In the genomic region with DNA sequence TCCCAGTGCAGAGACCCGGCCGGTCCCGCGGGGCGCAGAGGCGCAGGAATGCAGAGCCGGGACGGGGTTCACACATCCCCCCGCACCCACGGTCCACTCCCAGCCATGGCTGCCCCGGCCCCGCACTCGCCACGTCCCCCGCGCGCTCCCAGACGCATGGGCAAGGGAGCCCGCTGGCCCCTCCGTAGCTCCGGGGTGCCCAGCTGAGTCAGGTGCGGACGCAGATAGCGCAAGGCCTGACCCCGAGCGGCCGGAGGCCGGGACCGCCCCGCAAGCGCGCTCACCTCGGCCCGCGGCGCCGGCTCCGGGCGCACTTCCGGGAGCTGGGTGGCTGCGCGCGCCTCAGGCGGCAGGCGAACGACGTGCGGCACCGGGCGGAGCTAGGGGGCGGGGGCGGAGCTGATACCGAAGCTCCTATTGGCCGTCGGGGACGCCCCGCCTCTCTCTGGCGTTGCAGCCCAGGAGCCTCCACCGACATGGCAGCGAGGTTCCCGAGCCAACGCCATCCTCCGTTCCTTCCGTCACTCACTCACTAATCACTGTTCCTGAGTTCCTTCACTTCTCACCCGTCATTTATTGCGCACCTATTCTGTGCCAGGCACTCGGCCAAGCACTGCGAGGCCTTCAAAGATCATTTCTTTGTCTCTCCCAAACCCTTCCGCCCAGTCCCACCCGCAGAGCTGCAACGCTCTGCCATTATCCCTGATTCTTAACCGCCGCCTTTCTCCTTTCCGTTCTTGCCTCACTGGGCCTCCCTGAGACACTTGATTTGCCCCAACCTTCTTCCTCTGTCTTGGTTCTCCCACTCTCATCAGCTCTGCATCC, we compare ENCODE assay signal across 8 cellular contexts. TPM values are rescaled to one million over a fixed set of nuclear protein-coding genes. Genes with fewer than 3 reads are reported as not detected.
DNase-seq lines count a peak whose midpoint lies in the region; ATAC-seq, FAIRE-seq and TF ChIP-seq lines count a peak whose summit lies in the region.

A gene with protein sequence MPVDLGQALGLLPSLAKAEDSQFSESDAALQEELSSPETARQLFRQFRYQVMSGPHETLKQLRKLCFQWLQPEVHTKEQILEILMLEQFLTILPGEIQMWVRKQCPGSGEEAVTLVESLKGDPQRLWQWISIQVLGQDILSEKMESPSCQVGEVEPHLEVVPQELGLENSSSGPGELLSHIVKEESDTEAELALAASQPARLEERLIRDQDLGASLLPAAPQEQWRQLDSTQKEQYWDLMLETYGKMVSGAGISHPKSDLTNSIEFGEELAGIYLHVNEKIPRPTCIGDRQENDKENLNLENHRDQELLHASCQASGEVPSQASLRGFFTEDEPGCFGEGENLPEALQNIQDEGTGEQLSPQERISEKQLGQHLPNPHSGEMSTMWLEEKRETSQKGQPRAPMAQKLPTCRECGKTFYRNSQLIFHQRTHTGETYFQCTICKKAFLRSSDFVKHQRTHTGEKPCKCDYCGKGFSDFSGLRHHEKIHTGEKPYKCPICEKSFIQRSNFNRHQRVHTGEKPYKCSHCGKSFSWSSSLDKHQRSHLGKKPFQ (minus strand): TSS at position 329 of the 825 bp plus-strand sequence. CDS start 4,646 bp downstream, outside the sequence.

- ATAC-seq in HG02852 (IDR thresholded peaks at IDR 0.05; ENCODE audit: unreplicated experiment) (peak; percentile 96), left ventricle myocardium superior (peak; percentile 99)

- FAIRE-seq in urothelium cell line (lab: Jason Lieb, UNC), result no peak

- in situ Hi-C loops in GM13977 (cut with MboI; ENCODE audit: low pct_unique_long_range_greater_than_20kb, low sequenced_read_pairs, unreplicated experiment), result no loop called here

- TF ChIP-seq CTCF in GM13977 (IDR thresholded peaks at IDR 0.05; ENCODE audit: extremely low read depth, insufficient read depth, missing control alignments), result no peak

- DNase-seq in GM13977 (ENCODE audit: low spot score) (peak; percentile 97), NCI-H1436 treated with DMSO at 0.1 percent for 48 hours (lab: John Stamatoyannopoulos, UW) (peak; percentile 65), T-helper 1 cell (peak; percentile 90 to 97 (median 94)), amygdala (lab: John Stamatoyannopoulos, UW) (peak; percentile 59 to 97 (median 90)), left ventricle myocardium superior (peak; percentile 99), pulmonary artery endothelial cell (ENCODE audit: low read depth, low spot score) (peak; percentile 74), urothelium cell line (ENCODE audit: low spot score) (peak; percentile 95)

- intact Hi-C loops in left ventricle myocardium superior (cut with micrococcal nuclease), result no loop called here

RNA-seq across cellular contexts. Expression of the gene that starts here (rescaled TPM):
- 4.1 TPM for total RNA-seq in left ventricle myocardium superior
- 7.0 and 8.9 TPM in 2 replicates for total RNA-seq in pulmonary artery endothelial cell

Comparison
In these comparisons a context has a peak if more than half of its experiments do, and no peak if none do; other contexts are left out.
1. Peak in every context shown above with its lines: DNase-seq and ATAC-seq.